Comparison of ENCODE assay signal across 22 cellular contexts in the genomic region with DNA sequence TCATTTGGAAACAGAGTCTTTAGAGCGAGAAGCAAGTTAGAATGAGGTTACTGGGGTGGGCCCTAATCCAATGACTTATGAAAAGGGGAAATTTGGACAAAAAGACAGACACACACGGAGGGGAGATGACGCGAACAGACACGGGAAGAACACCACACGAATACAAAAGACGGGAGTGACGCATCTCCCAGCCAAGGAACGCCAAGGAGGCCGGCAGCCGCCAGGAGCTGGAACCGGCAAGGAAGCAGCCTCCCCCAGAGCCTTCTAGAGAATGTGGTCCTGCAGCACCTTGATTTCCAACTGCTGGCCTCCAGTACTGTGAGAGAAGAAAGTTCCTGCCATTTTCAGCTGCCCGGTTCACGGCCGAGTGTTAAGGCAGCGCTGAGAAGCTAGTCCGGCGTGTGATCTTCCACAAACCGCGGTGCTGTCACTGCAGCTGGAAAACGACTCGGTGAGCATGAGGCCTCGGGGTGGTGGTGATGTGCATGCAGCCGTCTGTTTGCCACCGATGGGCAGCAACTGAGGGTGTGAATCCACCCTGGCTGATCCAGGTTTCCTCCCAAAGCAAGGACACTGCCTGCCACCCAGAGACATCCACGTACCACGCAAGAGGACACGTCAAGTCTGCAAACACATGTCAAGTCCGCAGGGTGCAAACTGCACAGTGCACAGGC.
DNase-seq lines count a peak whose midpoint lies in the region; ATAC-seq, FAIRE-seq and TF ChIP-seq lines count a peak whose summit lies in the region.
"Had no signal": no experiment of that assay in that cellular context is flagged by ENCODE, and none has a peak within 500 bp of the region (broad histone marks: within the 10 kb centered on the region; RNA-seq: fewer than 3 reads in every experiment).

No MANE protein-coding gene starts in this region.

- H3K36me3 Mint-ChIP-seq in H9 (ENCODE audit: insufficient read depth in 1 of 3, low read depth in 3 of 3) = peaks cover 9 to 45% (median 34%) of the 10 kb centered on the region in 3 experiments; a peak in 6 of 7 replicates
- peaks cover 27% of the 10 kb centered on the region for H3K36me3 Mint-ChIP-seq in astrocyte (ENCODE audit: low read depth, unreplicated experiment)
- H3K36me3 Mint-ChIP-seq in activated CD4-positive, alpha-beta memory T cell treated with anti-CD3 and anti-CD28 coated beads for 36 hours = peaks cover 8% of the 10 kb centered on the region

- H3K27ac Mint-ChIP-seq in H9 = peak overlapping the region in 2 of 3 experiments; percentile 47 to 56; a peak in 2 of 7 replicates
- H3K27ac Mint-ChIP-seq in astrocyte (ENCODE audit: unreplicated experiment) = no peak overlapping the region
- H3K27ac Mint-ChIP-seq in activated CD4-positive, alpha-beta memory T cell treated with anti-CD3 and anti-CD28 coated beads for 36 hours = no peak overlapping the region
- H3K27ac Mint-ChIP-seq: activated naive CD8-positive, alpha-beta T cell had no signal

- H2BK12ac ChIP-seq in H9 (ENCODE audit: insufficient read length, low read depth, low read length) = no peak overlapping the region

- no peak overlapping the region for H2BK5ac ChIP-seq in H9 (ENCODE audit: insufficient read length, low read length)

- no peaks in the 10 kb centered on the region for H3K9me3 ChIP-seq in H9 (ENCODE audit: control insufficient read depth, low read depth, low read length)
- H3K9me3 ChIP-seq in astrocyte (ENCODE audit: insufficient read depth, low read depth, low read length) = no peaks in the 10 kb centered on the region
- no peaks in the 10 kb centered on the region for H3K9me3 ChIP-seq in gastroesophageal sphincter
- H3K9me3 ChIP-seq in suprapubic skin = no peaks in the 10 kb centered on the region
- no peaks in the 10 kb centered on the region for H3K9me3 ChIP-seq in upper lobe of right lung
- H3K9me3 ChIP-seq: heart left ventricle had no signal

- no peak for TF ChIP-seq CTCF in H9 (conservative IDR thresholded peaks at IDR 0.05)
- no peak for TF ChIP-seq CTCF in astrocyte (IDR thresholded peaks at IDR 0.05; ENCODE audit: insufficient read depth, low read depth, low read length)
- no peak for TF ChIP-seq CTCF in gastroesophageal sphincter (IDR thresholded peaks at IDR 0.05)
- no peak for TF ChIP-seq CTCF in suprapubic skin (IDR thresholded peaks at IDR 0.05)
- TF ChIP-seq CTCF in upper lobe of right lung (IDR thresholded peaks at IDR 0.05) = no peak

- TF ChIP-seq EP300 in gastroesophageal sphincter (IDR thresholded peaks at IDR 0.05) = no peak
- TF ChIP-seq EP300 in suprapubic skin (IDR thresholded peaks at IDR 0.05) = no peak

- WGBS in H9 (ENCODE audit: extremely low coverage, insufficient read length, low lambda C conversion rate) = no CpG with 5 or more reads among the region's 29 CpGs
- 85% methylated on average over 23 of the region's 29 CpGs; no CpG with 5 or more reads in 1 of the 2 donors for WGBS in gastroesophageal sphincter (ENCODE audit: low coverage in 1 of 2), 2 donors
- WGBS in suprapubic skin = 86% methylated on average over 29 of the region's 29 CpGs

- H4K5ac ChIP-seq in H9 (ENCODE audit: insufficient read length, low read depth, low read length) = no peak overlapping the region

- H4K20me1 ChIP-seq in H9 (ENCODE audit: control insufficient read depth, insufficient read depth, insufficient read length) (no peaks in the 10 kb centered on the region), astrocyte (ENCODE audit: insufficient read depth, low read length) (peaks cover 42% of the 10 kb centered on the region)

- H3K79me1 ChIP-seq in H9 (ENCODE audit: insufficient read depth, low read depth, low read length, poor library complexity, severe bottlenecking) = peaks cover 4% of the 10 kb centered on the region

- ATAC-seq in gastroesophageal sphincter (peak; percentile 46), upper lobe of right lung (no peak)
- ATAC-seq: esophagus mucosa, K562 had no signal

- H3K4me3 ChIP-seq in astrocyte (ENCODE audit: insufficient read depth, low read depth, low read length) (no peak overlapping the region), gastroesophageal sphincter (no peak overlapping the region), suprapubic skin (no peak overlapping the region), upper lobe of right lung (no peak overlapping the region)
- H3K4me3 ChIP-seq: heart left ventricle, K562, lung, smooth muscle cell had no signal

- FAIRE-seq in astrocyte (lab: Jason Lieb, UNC) = no peak
- FAIRE-seq: bronchial epithelial cell, GM18507, K562 had no signal

- H3K9ac ChIP-seq in H9 (ENCODE audit: extremely low read depth, insufficient read length, low read length) (no peak overlapping the region), astrocyte (ENCODE audit: low read length) (peak overlapping the region; percentile 78)
- H3K9ac ChIP-seq: parathyroid adenoma had no signal

- POLR2A ChIA-PET in activated CD4-positive, alpha-beta memory T cell treated with anti-CD3 and anti-CD28 coated beads for 36 hours (lab: Charles Lee) = no interaction called here

- H3K79me2 ChIP-seq in H9 (ENCODE audit: insufficient read depth, low read length) (no peaks in the 10 kb centered on the region), astrocyte (ENCODE audit: insufficient read depth, low read length) (peaks cover 27% of the 10 kb centered on the region)

- peaks cover 5% of the 10 kb centered on the region for H3K36me3 ChIP-seq in astrocyte (ENCODE audit: insufficient read depth, low read length)
- peaks cover 0 to 74% of the 10 kb centered on the region in 2 donors for H3K36me3 ChIP-seq in gastroesophageal sphincter
- H3K36me3 ChIP-seq in suprapubic skin = peaks cover 45% of the 10 kb centered on the region
- peaks cover 68% of the 10 kb centered on the region for H3K36me3 ChIP-seq in upper lobe of right lung

- H3K4me1 ChIP-seq in H9 (ENCODE audit: insufficient read depth, low read length) = no peaks in the 10 kb centered on the region
- H3K4me1 ChIP-seq in astrocyte (ENCODE audit: insufficient read depth, low read length) = peaks cover 39% of the 10 kb centered on the region
- peaks cover 0 to 78% (median 9%) of the 10 kb centered on the region in 3 donors for H3K4me1 ChIP-seq in gastroesophageal sphincter
- H3K4me1 ChIP-seq in suprapubic skin = peaks cover 33% of the 10 kb centered on the region
- H3K4me1 ChIP-seq in upper lobe of right lung = no peaks in the 10 kb centered on the region
- H3K4me1 ChIP-seq: parathyroid adenoma had no signal

- H3K4ac ChIP-seq in H9 (ENCODE audit: low read depth, low read length) = no peak overlapping the region

- H3K27me3 ChIP-seq in H9 (ENCODE audit: insufficient read depth, low read length) (no peaks in the 10 kb centered on the region), astrocyte (ENCODE audit: insufficient read depth, low read length) (no peaks in the 10 kb centered on the region), gastroesophageal sphincter (no peaks in the 10 kb centered on the region), suprapubic skin (no peaks in the 10 kb centered on the region), upper lobe of right lung (no peaks in the 10 kb centered on the region)
- H3K27me3 ChIP-seq: heart left ventricle had no signal

- no peaks in the 10 kb centered on the region for H3K9me3 Mint-ChIP-seq in H9
- H3K9me3 Mint-ChIP-seq in astrocyte (ENCODE audit: unreplicated experiment) = no peaks in the 10 kb centered on the region
- H3K9me3 Mint-ChIP-seq in activated CD4-positive, alpha-beta memory T cell treated with anti-CD3 and anti-CD28 coated beads for 36 hours = no peaks in the 10 kb centered on the region

- H4K91ac ChIP-seq in H9 (ENCODE audit: insufficient read length, low read depth, low read length) = no peak overlapping the region

- H3K4me3 Mint-ChIP-seq in H9 = no peak overlapping the region; a peak in 1 of 5 replicates
- H3K4me3 Mint-ChIP-seq in astrocyte (ENCODE audit: unreplicated experiment) = no peak overlapping the region
- no peak overlapping the region for H3K4me3 Mint-ChIP-seq in activated CD4-positive, alpha-beta memory T cell treated with anti-CD3 and anti-CD28 coated beads for 36 hours
- H3K4me3 Mint-ChIP-seq: activated naive CD8-positive, alpha-beta T cell had no signal

- no peaks in the 10 kb centered on the region for H3K23me2 ChIP-seq in H9 (ENCODE audit: insufficient read length, low read depth, low read length, poor library complexity, severe bottlenecking)

- intact Hi-C loops in upper lobe of right lung (cut with DNase I) = no loop called here
- intact Hi-C loops in activated CD4-positive, alpha-beta memory T cell treated with anti-CD3 and anti-CD28 coated beads for 36 hours (cut with micrococcal nuclease) = no loop called here

- H3K4me1 Mint-ChIP-seq in H9 = peaks cover 16 to 20% of the 10 kb centered on the region in 2 experiments
- peaks cover 27% of the 10 kb centered on the region for H3K4me1 Mint-ChIP-seq in astrocyte (ENCODE audit: low read depth, unreplicated experiment)
- H3K4me1 Mint-ChIP-seq in activated CD4-positive, alpha-beta memory T cell treated with anti-CD3 and anti-CD28 coated beads for 36 hours (ENCODE audit: low read depth) = no peaks in the 10 kb centered on the region

- no peak overlapping the region for H2BK20ac ChIP-seq in H9 (ENCODE audit: low read depth, low read length, poor library complexity, severe bottlenecking)

- H2BK120ac ChIP-seq in H9 (ENCODE audit: low read depth, low read length, poor library complexity, severe bottlenecking) = no peak overlapping the region

- H3T11ph ChIP-seq in H9 (ENCODE audit: low read length) = no peak overlapping the region

- no peak overlapping the region for H3K23ac ChIP-seq in H9 (ENCODE audit: insufficient read length, low read depth, low read length)

- H2BK15ac ChIP-seq in H9 (ENCODE audit: low read depth, low read length) = no peak overlapping the region

- H3K14ac ChIP-seq in H9 (ENCODE audit: insufficient read depth, low read length) = no peak overlapping the region

- TF ChIP-seq POLR2A in gastroesophageal sphincter (IDR thresholded peaks at IDR 0.05) (no peak), suprapubic skin (IDR thresholded peaks at IDR 0.05) (no peak)

- H3K27ac ChIP-seq in H9 (ENCODE audit: insufficient read length, low read depth, low read length) (no peak overlapping the region), astrocyte (ENCODE audit: low read depth, low read length) (peak overlapping the region; percentile 88), gastroesophageal sphincter (peak overlapping the region in 2 of 4 donors; percentile 26 to 38), suprapubic skin (peak overlapping the region; percentile 29), upper lobe of right lung (no peak overlapping the region)
- H3K27ac ChIP-seq: parathyroid adenoma had no signal

- no peak overlapping the region for H4K8ac ChIP-seq in H9 (replicated peaks; ENCODE audit: insufficient read length, low read depth, low read length)

- no peak overlapping the region for H3K4me2 ChIP-seq in H9 (ENCODE audit: insufficient read depth, insufficient read length, low read length)
- peak overlapping the region; percentile 76 for H3K4me2 ChIP-seq in astrocyte (ENCODE audit: low read length)
- H3K4me2 ChIP-seq: smooth muscle cell had no signal

- no peak for DNase-seq in H9
- peak; percentile 95 for DNase-seq in astrocyte (ENCODE audit: low read depth)
- DNase-seq in suprapubic skin (ENCODE audit: low spot score in 2 of 2) = no peak
- no peak for DNase-seq in upper lobe of right lung
- no peak for DNase-seq in HPDE6-E6E7 (ENCODE audit: extremely low spot score)
- no peak for DNase-seq in activated CD4-positive, alpha-beta memory T cell treated with anti-CD3 and anti-CD28 coated beads for 36 hours
- DNase-seq: activated CD4-positive, alpha-beta T cell treated with anti-CD3 and anti-CD28 coated beads for 1 hour; NCI-H1048; NCI-H2081 treated with DMSO at 0.1 percent for 48 hours; NCI-H446 treated with DMSO at 0.1 percent for 48 hours; stimulated activated CD4-positive, alpha-beta T cell treated with anti-CD3 and anti-CD28 coated beads, Interleukin-4, amount 100 ng/mL, for 24 hours; SW 1271 had no signal

- CTCF ChIA-PET in activated CD4-positive, alpha-beta memory T cell treated with anti-CD3 and anti-CD28 coated beads for 36 hours (lab: Charles Lee) = no interaction called here

- H3K27me3 Mint-ChIP-seq in H9 (ENCODE audit: low read depth) (no peaks in the 10 kb centered on the region; the same call in 1 of the 2 replicates), astrocyte (ENCODE audit: low read depth, unreplicated experiment) (no peaks in the 10 kb centered on the region)
- no peaks in the 10 kb centered on the region for H3K27me3 Mint-ChIP-seq in activated CD4-positive, alpha-beta memory T cell treated with anti-CD3 and anti-CD28 coated beads for 36 hours
- H3K27me3 Mint-ChIP-seq: activated naive CD8-positive, alpha-beta T cell had no signal

- no peak overlapping the region for H2AK5ac ChIP-seq in H9 (ENCODE audit: insufficient read length, low read length)

- no peak overlapping the region for H3K18ac ChIP-seq in H9 (ENCODE audit: insufficient read length, low read depth, low read length)

- H2AFZ ChIP-seq in H9 (ENCODE audit: low read length) (no peak overlapping the region), astrocyte (ENCODE audit: low read depth, low read length) (no peak overlapping the region)
- H2AFZ ChIP-seq: parathyroid adenoma had no signal

- no peak overlapping the region for H3K56ac ChIP-seq in H9 (ENCODE audit: insufficient read length, low read depth, low read length)

Comparison
In these comparisons a context has a peak if more than half of its experiments do, and no peak if none do; other contexts are left out.
1. H3K27ac ChIP-seq: peak in astrocyte (single experiment) and suprapubic skin (single experiment); none in H9 (single experiment) and upper lobe of right lung (single experiment).
2. H3K27ac Mint-ChIP-seq: peak in H9 (2 of 3); none in astrocyte (single experiment) and activated CD4-positive, alpha-beta memory T cell treated with anti-CD3 and anti-CD28 coated beads for 36 hours (single experiment).